ENCODE assay signal across 23 cellular contexts in genomic region chr4:53711916-53712315, GRCh38.
"Had no signal": no experiment of that assay in that cellular context is flagged by ENCODE, and none has a peak within 500 bp of the region (broad histone marks: within the 10 kb centered on the region; RNA-seq: fewer than 3 reads in every experiment).

No MANE protein-coding gene starts in this region.

- H3K4me1 ChIP-seq: esophagus squamous epithelium, prostate gland had no signal

- DNase-seq: activated CD4-positive, alpha-beta memory T cell treated with anti-CD3 and anti-CD28 coated beads, Interleukin-2, amount 10 ng/mL, durations not matched to agents 7 days and 5 days; activated CD4-positive, alpha-beta T cell treated with anti-CD3 and anti-CD28 coated beads for 48 hours; activated effector memory CD4-positive, alpha-beta T cell treated with Interleukin-2 at 50 U/mL for 16 hours; activated naive CD4-positive, alpha-beta T cell treated with anti-CD3 and anti-CD28 coated beads for 36 hours; activated naive CD8-positive, alpha-beta T cell treated with anti-CD3 and anti-CD28 coated beads, Interleukin-2, amount 10 ng/mL, durations not matched to agents 7 days and 5 days; activated T-cell treated with anti-CD3 and anti-CD28 coated beads, Interleukin-2, amount 50 U/mL, for 72 hours; caudate nucleus; effector memory CD8-positive, alpha-beta T cell; esophagus squamous epithelium; hypothalamus; left cardiac atrium; mesendoderm; naive B cell; ovary; stimulated activated CD4-positive, alpha-beta T cell treated with anti-CD3 and anti-CD28 coated beads, Interleukin-4, amount 100 ng/mL, for 24 hours; stimulated activated naive CD4-positive, alpha-beta T cell treated with Interleukin-2 at 50 U/mL for 16 hours; SW 1271; T-helper 2 cell had no signal

- H3K36me3 Mint-ChIP-seq: activated naive CD8-positive, alpha-beta T cell treated with anti-CD3 and anti-CD28 coated beads, Interleukin-2, amount 10 ng/mL, durations not matched to agents 7 days and 5 days; naive B cell; type B pancreatic cell had no signal

- H3K27me3 Mint-ChIP-seq: type B pancreatic cell had no signal

- H3K27ac ChIP-seq: body of pancreas, esophagus squamous epithelium, ovary, prostate gland, thoracic aorta, vagina had no signal

- ATAC-seq: activated T-cell treated with anti-CD3 and anti-CD28 coated beads, Interleukin-2, amount 50 U/mL, for 72 hours; body of pancreas; effector memory CD8-positive, alpha-beta T cell; left cardiac atrium had no signal

- H3K27me3 ChIP-seq: body of pancreas, esophagus squamous epithelium, ovary, vagina had no signal

- H3K9me3 Mint-ChIP-seq: activated CD4-positive, alpha-beta memory T cell treated with anti-CD3 and anti-CD28 coated beads, Interleukin-2, amount 10 ng/mL, durations not matched to agents 7 days and 5 days; activated naive CD4-positive, alpha-beta T cell treated with anti-CD3 and anti-CD28 coated beads for 36 hours; activated naive CD8-positive, alpha-beta T cell treated with anti-CD3 and anti-CD28 coated beads, Interleukin-2, amount 10 ng/mL, durations not matched to agents 7 days and 5 days; activated T-cell treated with anti-CD3 and anti-CD28 coated beads, Interleukin-2, amount 50 U/mL, for 72 hours; effector memory CD8-positive, alpha-beta T cell; naive B cell; type B pancreatic cell had no signal

- H3K4me1 Mint-ChIP-seq: activated CD4-positive, alpha-beta memory T cell treated with anti-CD3 and anti-CD28 coated beads, Interleukin-2, amount 10 ng/mL, durations not matched to agents 7 days and 5 days; activated naive CD8-positive, alpha-beta T cell treated with anti-CD3 and anti-CD28 coated beads, Interleukin-2, amount 10 ng/mL, durations not matched to agents 7 days and 5 days had no signal

- H3K9me3 ChIP-seq: body of pancreas, esophagus squamous epithelium, ovary, prostate gland, thoracic aorta, vagina had no signal

- H3K27ac Mint-ChIP-seq: activated CD4-positive, alpha-beta memory T cell treated with anti-CD3 and anti-CD28 coated beads, Interleukin-2, amount 10 ng/mL, durations not matched to agents 7 days and 5 days; activated naive CD4-positive, alpha-beta T cell treated with anti-CD3 and anti-CD28 coated beads for 36 hours; activated naive CD8-positive, alpha-beta T cell treated with anti-CD3 and anti-CD28 coated beads, Interleukin-2, amount 10 ng/mL, durations not matched to agents 7 days and 5 days; activated T-cell treated with anti-CD3 and anti-CD28 coated beads, Interleukin-2, amount 50 U/mL, for 72 hours; effector memory CD8-positive, alpha-beta T cell; type B pancreatic cell had no signal

- H3K36me3 ChIP-seq: esophagus squamous epithelium, ovary, prostate gland, thoracic aorta, vagina had no signal

- H3K4me3 ChIP-seq: body of pancreas, esophagus squamous epithelium, ovary, prostate gland, thoracic aorta, vagina had no signal

- H3K4me3 Mint-ChIP-seq: activated CD4-positive, alpha-beta memory T cell treated with anti-CD3 and anti-CD28 coated beads, Interleukin-2, amount 10 ng/mL, durations not matched to agents 7 days and 5 days; activated naive CD4-positive, alpha-beta T cell treated with anti-CD3 and anti-CD28 coated beads for 36 hours; activated naive CD8-positive, alpha-beta T cell treated with anti-CD3 and anti-CD28 coated beads, Interleukin-2, amount 10 ng/mL, durations not matched to agents 7 days and 5 days; activated T-cell treated with anti-CD3 and anti-CD28 coated beads, Interleukin-2, amount 50 U/mL, for 72 hours; effector memory CD8-positive, alpha-beta T cell; naive B cell; type B pancreatic cell had no signal
